33 cellular contexts compared by ENCODE assay signal in genomic region chr6:71044753-71045152, GRCh38.
DNase-seq lines count a peak whose midpoint lies in the region; ATAC-seq, FAIRE-seq and TF ChIP-seq lines count a peak whose summit lies in the region.
"Had no signal": no experiment of that assay in that cellular context is flagged by ENCODE, and none has a peak within 500 bp of the region (broad histone marks: within the 10 kb centered on the region; RNA-seq: fewer than 3 reads in every experiment).

No MANE protein-coding gene starts in this region.

- H3K9ac ChIP-seq in HepG2 (ENCODE audit: insufficient read depth, low read depth, low read length), result no peak overlapping the region
- no peak overlapping the region for H3K9ac ChIP-seq in liver (ENCODE audit: low read depth in 1 of 2, low read length in 2 of 2)
- H3K9ac ChIP-seq: BLaER1; BLaER1 treated with 17β-estradiol and CSF1 and Interleukin-3, amounts not matched to agents 10 nM and 100 nM had no signal

- no peak for DNase-seq in left lobe of liver (ENCODE audit: low spot score)
- DNase-seq in HepG2 (ENCODE audit: low spot score), result peak; percentile 1
- no peak for DNase-seq in MG63
- DNase-seq in NCI-H2029 treated with DMSO at 0.1 percent for 48 hours (lab: John Stamatoyannopoulos, UW), result no peak
- DNase-seq: 8988T; ACHN; AML-193; BE2C; C1 segment of cervical spinal cord; Caco-2; Calu3; CD4-positive, alpha-beta memory T cell; CD4-positive, alpha-beta T cell; CD4-positive, CD25-positive, alpha-beta regulatory T cell; CD8-positive, alpha-beta memory T cell; CD8-positive, alpha-beta T cell; COR-L47; DMS 273 treated with DMSO at 0.1 percent for 48 hours; DMS153; DMS53; DMS79; DMS79 treated with DMSO at 0.1 percent for 48 hours; DND-41; EL had no signal

- no peaks in the 10 kb centered on the region for H4K20me1 ChIP-seq in HepG2 (ENCODE audit: insufficient read depth, low read length)
- H4K20me1 ChIP-seq: BLaER1; BLaER1 treated with 17β-estradiol and CSF1 and Interleukin-3, amounts not matched to agents 10 nM and 100 nM had no signal

- TF ChIP-seq EP300 in HepG2 (IDR thresholded peaks at IDR 0.05; ENCODE audit: low read depth in 2 of 2, low read length in 2 of 2) (no peak), HepG2 (CRISPR knock-in tag; IDR thresholded peaks at IDR 0.05; ENCODE audit: borderline replicate concordance) (no peak)

- in situ Hi-C loops in HepG2 (cut with HindIII; ENCODE audit: extremely low pct_ligation_motif_present, low pct_unique_long_range_greater_than_20kb), result no loop called here

- WGBS in HepG2 (ENCODE audit: low lambda C conversion rate), result 7% methylated on average over 1 of the region's 1 CpG
- 43% methylated on average over 1 of the region's 1 CpG for WGBS in liver

- H3K9me3 ChIP-seq in HepG2 (ENCODE audit: low read length), result no peaks in the 10 kb centered on the region
- no peaks in the 10 kb centered on the region for H3K9me3 ChIP-seq in liver (ENCODE audit: control insufficient read depth in 4 of 4, low read length in 3 of 4)
- no peaks in the 10 kb centered on the region for H3K9me3 ChIP-seq in MG63
- H3K9me3 ChIP-seq: A549; BE2C; BLaER1; BLaER1 treated with 17β-estradiol and CSF1 and Interleukin-3, amounts not matched to agents 10 nM and 100 nM; Caco-2 had no signal

- no peaks in the 10 kb centered on the region; a peak in 1 of 5 replicates for H3K27me3 ChIP-seq in HepG2 (ENCODE audit: control insufficient read depth in 1 of 2, insufficient read depth in 2 of 2, low read length in 2 of 2)
- H3K27me3 ChIP-seq in liver (ENCODE audit: control insufficient read depth in 4 of 4, insufficient read depth in 4 of 4, low read length in 3 of 4), result no peaks in the 10 kb centered on the region
- no peaks in the 10 kb centered on the region for H3K27me3 ChIP-seq in MG63
- H3K27me3 ChIP-seq: BLaER1; BLaER1 treated with 17β-estradiol and CSF1 and Interleukin-3, amounts not matched to agents 10 nM and 100 nM had no signal

- no peak for TF ChIP-seq RAD21 in HepG2 (CRISPR knock-in tag; IDR thresholded peaks at IDR 0.05)
- no peak for TF ChIP-seq RAD21 in liver (IDR thresholded peaks at IDR 0.05)

- TF ChIP-seq CTCF in HepG2 (CRISPR knock-in tag; IDR thresholded peaks at IDR 0.05) (no peak), liver (IDR thresholded peaks at IDR 0.05; ENCODE audit: low read depth, low read length, missing input control) (no peak)

- H2AFZ ChIP-seq in HepG2 (ENCODE audit: low read length), result no peak overlapping the region

- POLR2A ChIA-PET in HepG2 (lab: Yijun Ruan, JAX), result no interaction called here

- H3K4me1 ChIP-seq in HepG2 (ENCODE audit: insufficient read depth, low read length) (peaks cover 8% of the 10 kb centered on the region), liver (ENCODE audit: control insufficient read depth in 4 of 4, insufficient read depth in 4 of 4, low read length in 3 of 4) (no peaks in the 10 kb centered on the region)
- H3K4me1 ChIP-seq: A549 had no signal

- intact Hi-C loops in HepG2 (cut with micrococcal nuclease; ENCODE audit: unreplicated experiment), result no loop called here

- peak; percentile 42 for ATAC-seq in left lobe of liver
- peak; percentile 64 for ATAC-seq in HepG2
- ATAC-seq in GM18517 (IDR thresholded peaks at IDR 0.05; ENCODE audit: unreplicated experiment), result no peak
- ATAC-seq: A549; CD8-positive, alpha-beta T cell had no signal

- CTCF ChIA-PET in HepG2 (lab: Yijun Ruan, JAX; ENCODE audit: low intra/inter-chr PET ratio, low total read pairs), result no interaction called here

- no peak overlapping the region for H3K4me2 ChIP-seq in HepG2 (ENCODE audit: low read depth, low read length)
- H3K4me2 ChIP-seq: A549 had no signal

- no TSS peak for BruUV-seq in HepG2 (replicated peaks; lab: Mats Ljungman, UMichigan)

- TF ChIP-seq POLR2A in HepG2 (IDR thresholded peaks at IDR 0.05; ENCODE audit: insufficient read depth in 1 of 2, low read depth in 2 of 2, low read length in 2 of 2), result no peak

- H3K27ac ChIP-seq in HepG2 (ENCODE audit: extremely low read length, insufficient read depth, low read length) (no peak overlapping the region), liver (ENCODE audit: low read depth in 1 of 2, low read length in 2 of 2) (no peak overlapping the region)
- H3K27ac ChIP-seq: 22Rv1; A549; BLaER1; BLaER1 treated with 17β-estradiol and CSF1 and Interleukin-3, amounts not matched to agents 10 nM and 100 nM; C4-2B had no signal

- no peaks in the 10 kb centered on the region for H3K79me2 ChIP-seq in HepG2 (ENCODE audit: insufficient read depth, low read length)

- no peak for FAIRE-seq in HepG2 (lab: Jason Lieb, UNC)
- FAIRE-seq: A204.1, A549, D721Med had no signal

- H3K36me3 ChIP-seq in HepG2 (replicated peaks in 1 of 2; ENCODE audit: control insufficient read depth in 1 of 2, insufficient read depth in 2 of 2, low read length in 2 of 2), result no peaks in the 10 kb centered on the region
- H3K36me3 ChIP-seq in liver (ENCODE audit: control insufficient read depth in 4 of 4, insufficient read depth in 3 of 4, low read depth in 1 of 4, low read length in 3 of 4), result no peaks in the 10 kb centered on the region
- H3K36me3 ChIP-seq in MG63, result no peaks in the 10 kb centered on the region
- H3K36me3 ChIP-seq: BE2C; BLaER1; BLaER1 treated with 17β-estradiol and CSF1 and Interleukin-3, amounts not matched to agents 10 nM and 100 nM had no signal

- H3K4me3 ChIP-seq in HepG2 (replicated peaks in 1 of 3; ENCODE audit: insufficient read depth in 1 of 3, low read depth in 2 of 3, low read length in 3 of 3), result no peak overlapping the region
- no peak overlapping the region for H3K4me3 ChIP-seq in liver (ENCODE audit: low read depth in 1 of 3, low read length in 3 of 3)
- no peak overlapping the region for H3K4me3 ChIP-seq in MG63
- H3K4me3 ChIP-seq: A549; BLaER1; BLaER1 treated with 17β-estradiol and CSF1 and Interleukin-3, amounts not matched to agents 10 nM and 100 nM had no signal

TF ChIP-seq in HepG2, 621 proteins besides CTCF, POLR2A, EP300 and RAD21:
- peak; percentile 38 for TF ChIP-seq HNF4A (CRISPR knock-in tag; IDR thresholded peaks at IDR 0.05)
- TF ChIP-seq TEAD3 (CRISPR knock-in tag; optimal IDR thresholded peaks at IDR 0.05; ENCODE audit: borderline replicate concordance), result no peak
- no peak for TF ChIP-seq ZNF674 (CRISPR knock-in tag; IDR thresholded peaks at IDR 0.05; ENCODE audit: low read depth)
- TF ChIP-seq GFI1 (CRISPR knock-in tag; IDR thresholded peaks at IDR 0.05; ENCODE audit: borderline replicate concordance), result no peak
- no peak for TF ChIP-seq ZUFSP (CRISPR knock-in tag; IDR thresholded peaks at IDR 0.05; ENCODE audit: borderline replicate concordance)
TF ChIP-seq in HepG2: peak in this region for 1.

TF ChIP-seq in liver, 16 proteins besides CTCF, POLR2A, EP300 and RAD21:
- TF ChIP-seq FOXA2 (IDR thresholded peaks at IDR 0.05) (no peak), FOXA1 (IDR thresholded peaks at IDR 0.05) (no peak), SP1 (IDR thresholded peaks at IDR 0.05) (peak; percentile 10), HNF4A (conservative IDR thresholded peaks at IDR 0.05) (peak in 1 of 2 donors; percentile 63)
